In the genomic region with DNA sequence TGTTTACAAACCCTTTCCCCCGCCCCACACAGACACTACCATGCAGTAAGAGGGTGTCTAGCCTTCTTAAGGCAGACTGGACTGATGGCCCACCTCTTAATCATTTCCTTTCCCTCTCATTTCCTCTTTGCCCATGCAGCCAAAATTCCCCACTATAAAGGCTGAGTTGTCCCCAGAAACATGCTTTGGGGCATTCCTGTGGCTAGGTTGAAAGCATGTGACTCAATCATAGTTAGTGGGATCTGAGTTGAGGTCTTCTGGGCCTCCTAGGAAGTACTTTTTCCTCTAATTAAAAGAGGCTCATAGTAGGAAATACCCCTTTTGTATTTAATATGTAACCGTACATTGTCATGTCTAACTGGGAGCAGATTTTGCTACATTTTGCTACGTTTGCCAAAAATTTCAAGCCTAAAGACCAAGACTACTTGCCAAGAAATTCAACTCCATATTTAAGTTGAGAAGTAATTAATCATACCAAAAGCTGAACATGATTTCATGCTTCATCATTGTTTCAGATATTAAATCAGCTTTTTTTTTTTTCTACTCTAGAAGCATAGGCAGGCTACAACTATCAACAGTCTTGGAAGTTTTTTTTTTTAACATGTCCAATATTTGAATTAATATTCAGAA, we compare ENCODE assay signal across 11 cellular contexts.
DNase-seq lines count a peak whose midpoint lies in the region; ATAC-seq, FAIRE-seq and TF ChIP-seq lines count a peak whose summit lies in the region.
"Had no signal": no experiment of that assay in that cellular context is flagged by ENCODE, and none has a peak within 500 bp of the region (broad histone marks: within the 10 kb centered on the region; RNA-seq: fewer than 3 reads in every experiment).

No MANE protein-coding gene starts in this region.

- H3K9me3 ChIP-seq in osteoblast (ENCODE audit: low read depth, low read length) = no peaks in the 10 kb centered on the region
- no peaks in the 10 kb centered on the region for H3K9me3 ChIP-seq in CD8-positive, alpha-beta T cell (ENCODE audit: low read length)

- H3K79me2 ChIP-seq in osteoblast (ENCODE audit: insufficient read depth, low read length) = no peaks in the 10 kb centered on the region

- peaks cover 36% of the 10 kb centered on the region for H3K4me1 ChIP-seq in osteoblast (ENCODE audit: insufficient read depth, low read length)
- H3K4me1 ChIP-seq in CD8-positive, alpha-beta T cell (ENCODE audit: insufficient read depth, low read length) = no peaks in the 10 kb centered on the region

- CTCF ChIA-PET in CD8-positive, alpha-beta T cell (lab: Charles Lee) = no interaction called here

- intact Hi-C loops in CD8-positive, alpha-beta T cell (cut with DNase I, micrococcal nuclease) = no loop called here

- POLR2A ChIA-PET in CD8-positive, alpha-beta T cell (lab: Charles Lee) = no interaction called here

- DNase-seq in HTR-8/SVneo (ENCODE audit: insufficient read length, low spot score) (peak; percentile 52), cardiac fibroblast (ENCODE audit: low read depth in 2 of 2) (peak; percentile 84 to 99), osteoblast (ENCODE audit: insufficient read length, low spot score, missing footprints) (peak; percentile 46), cortex of kidney (lab: John Stamatoyannopoulos, UW) (no peak), NCI-H2107 treated with DMSO at 0.1 percent for 48 hours (lab: John Stamatoyannopoulos, UW; ENCODE audit: unreplicated experiment) (no peak)
- no peak for DNase-seq in activated CD4-positive, alpha-beta T cell treated with anti-CD3 and anti-CD28 coated beads, Interleukin-2, amount 50 U/mL, for 1 hour
- no peak for DNase-seq in CD8-positive, alpha-beta T cell
- DNase-seq: NCI-H2029, SHP77 treated with DMSO at 0.1 percent for 48 hours had no signal

- H3K36me3 Mint-ChIP-seq in CD8-positive, alpha-beta T cell = no peaks in the 10 kb centered on the region

- no peaks in the 10 kb centered on the region for H3K9me3 Mint-ChIP-seq in CD8-positive, alpha-beta T cell

- H4K20me1 ChIP-seq in osteoblast (ENCODE audit: insufficient read depth, low read length) = no peaks in the 10 kb centered on the region

- H2AFZ ChIP-seq in osteoblast (ENCODE audit: low read length) = no peak overlapping the region

- peak overlapping the region; percentile 31 for H3K4me2 ChIP-seq in osteoblast (ENCODE audit: insufficient read depth, low read length)

- ATAC-seq in GM18502 (IDR thresholded peaks at IDR 0.05; ENCODE audit: poor library complexity, unreplicated experiment) = peak; percentile 46
- no peak for ATAC-seq in CD8-positive, alpha-beta T cell

- peak; percentile 40 for FAIRE-seq in HTR-8/SVneo (lab: Jason Lieb, UNC)

- H3K36me3 ChIP-seq in osteoblast (ENCODE audit: insufficient read depth, low read length) = no peaks in the 10 kb centered on the region
- no peaks in the 10 kb centered on the region for H3K36me3 ChIP-seq in CD8-positive, alpha-beta T cell (ENCODE audit: insufficient read depth, low read length)

- H3K27ac Mint-ChIP-seq in CD8-positive, alpha-beta T cell = no peak overlapping the region

- H3K4me3 ChIP-seq in cardiac fibroblast (replicated peaks in 1 of 2; ENCODE audit: low read depth in 2 of 2, low read length in 2 of 2) (no peak overlapping the region), osteoblast (ENCODE audit: insufficient read depth, low read length) (no peak overlapping the region)
- no peak overlapping the region for H3K4me3 ChIP-seq in CD8-positive, alpha-beta T cell (ENCODE audit: low read depth, low read length)

- H3K4me3 Mint-ChIP-seq in CD8-positive, alpha-beta T cell = no peak overlapping the region
- H3K4me3 Mint-ChIP-seq: neural crest cell had no signal

- peak overlapping the region; percentile 79 for H3K27ac ChIP-seq in osteoblast (ENCODE audit: low read depth, low read length)
- no peak overlapping the region for H3K27ac ChIP-seq in CD8-positive, alpha-beta T cell (ENCODE audit: low read depth, low read length)

- H3K27me3 Mint-ChIP-seq in CD8-positive, alpha-beta T cell (ENCODE audit: low read depth) = no peaks in the 10 kb centered on the region

- no peaks in the 10 kb centered on the region for H3K27me3 ChIP-seq in osteoblast (ENCODE audit: insufficient read depth, low read length)
- no peaks in the 10 kb centered on the region for H3K27me3 ChIP-seq in CD8-positive, alpha-beta T cell (ENCODE audit: insufficient read depth, low read length)

- TF ChIP-seq CTCF in cardiac fibroblast (IDR thresholded peaks at IDR 0.05; ENCODE audit: low read depth, low read length) (no peak), osteoblast (IDR thresholded peaks at IDR 0.05; ENCODE audit: extremely low read depth, low read depth, low read length) (no peak)
- TF ChIP-seq CTCF in CD8-positive, alpha-beta T cell (IDR thresholded peaks at IDR 0.05) = no peak

- peaks cover 5% of the 10 kb centered on the region for H3K4me1 Mint-ChIP-seq in CD8-positive, alpha-beta T cell (ENCODE audit: low read depth)
- H3K4me1 Mint-ChIP-seq: neural crest cell had no signal

Comparison
In these comparisons a context has a peak if more than half of its experiments do, and no peak if none do; other contexts are left out.
1. DNase-seq: peak in HTR-8/SVneo (single experiment), cardiac fibroblast (2 of 2) and osteoblast (single experiment); none in cortex of kidney (single experiment), activated CD4-positive, alpha-beta T cell treated with anti-CD3 and anti-CD28 coated beads, Interleukin-2, amount 50 U/mL, for 1 hour (single experiment), CD8-positive, alpha-beta T cell (0 of 7) and NCI-H2107 treated with DMSO at 0.1 percent for 48 hours (single experiment).